Comparison of ENCODE assay signal across 9 cellular contexts in genomic region chr6:106547556-106547955, GRCh38.
A peak's percentile ranks its signal among the peaks of the same experiment; 100 is the strongest.
DNase-seq lines count a peak whose midpoint lies in the region; TF ChIP-seq lines count a peak whose summit lies in the region.
"Had no signal": no experiment of that assay in that cellular context is flagged by ENCODE, and none has a peak within 500 bp of the region (broad histone marks: within the 10 kb centered on the region; RNA-seq: fewer than 3 reads in every experiment).

No MANE protein-coding gene starts in this region.

- H3K9me3 ChIP-seq in DOHH2 (ENCODE audit: control insufficient read depth, insufficient read depth, low read length) (no peaks in the 10 kb centered on the region), Peyer's patch (no peaks in the 10 kb centered on the region), smooth muscle cell (replicated peaks; ENCODE audit: low read depth) (no peaks in the 10 kb centered on the region)

- peak overlapping the region; percentile 36; the same call in 1 of the 2 replicates for H3K4me3 ChIP-seq in DOHH2 (ENCODE audit: low read length)
- H3K4me3 ChIP-seq in Peyer's patch, result no peak overlapping the region
- H3K4me3 ChIP-seq in smooth muscle cell, result no peak overlapping the region

- peaks cover 84% of the 10 kb centered on the region for H3K36me3 ChIP-seq in DOHH2 (ENCODE audit: control insufficient read depth, low read length)
- peaks cover 0 to 28% (median 0%) of the 10 kb centered on the region in 3 donors for H3K36me3 ChIP-seq in Peyer's patch
- no peaks in the 10 kb centered on the region for H3K36me3 ChIP-seq in smooth muscle cell (ENCODE audit: low read depth)

- H3K4me2 ChIP-seq in DOHH2 (ENCODE audit: low read length), result peak overlapping the region; percentile 66
- peak overlapping the region; percentile 39 for H3K4me2 ChIP-seq in smooth muscle cell

- no peak for TF ChIP-seq CTCF in DOHH2 (IDR thresholded peaks at IDR 0.05; ENCODE audit: low read depth, low read length, poor library complexity, severe bottlenecking)
- no peak for TF ChIP-seq CTCF in Peyer's patch (IDR thresholded peaks at IDR 0.05)
- TF ChIP-seq CTCF in smooth muscle cell (IDR thresholded peaks at IDR 0.05; ENCODE audit: borderline replicate concordance, insufficient read depth, poor library complexity, severe bottlenecking), result no peak

- H3K4me1 ChIP-seq in DOHH2 (ENCODE audit: control insufficient read depth, low read length), result peaks cover 34% of the 10 kb centered on the region
- H3K4me1 ChIP-seq in Peyer's patch, result peaks cover 0 to 11% (median 0%) of the 10 kb centered on the region in 4 donors
- peaks cover 13% of the 10 kb centered on the region for H3K4me1 ChIP-seq in smooth muscle cell (ENCODE audit: low read depth)

- H3K27me3 ChIP-seq in DOHH2 (ENCODE audit: control insufficient read depth, low read length) (no peaks in the 10 kb centered on the region), Peyer's patch (no peaks in the 10 kb centered on the region), smooth muscle cell (ENCODE audit: low read depth) (no peaks in the 10 kb centered on the region)

- no peaks in the 10 kb centered on the region for H3K9me2 ChIP-seq in DOHH2 (replicated peaks; ENCODE audit: control insufficient read depth, low read length)

- WGBS in smooth muscle cell (ENCODE audit: low lambda C conversion rate), result 61% methylated on average over 1 of the region's 1 CpG

- H3K9ac ChIP-seq in smooth muscle cell (ENCODE audit: low read depth), result no peak overlapping the region

- H3F3A ChIP-seq in DOHH2 (ENCODE audit: control insufficient read depth, insufficient read depth) (peaks cover 2% of the 10 kb centered on the region), smooth muscle cell (ENCODE audit: low read depth) (peaks cover 4% of the 10 kb centered on the region)

- DNase-seq in Peyer's patch, result no peak
- peak; percentile 42 for DNase-seq in fibroblast of gingiva (ENCODE audit: low read depth)
- no peak for DNase-seq in smooth muscle cell (lab: John Stamatoyannopoulos, UW; ENCODE audit: unreplicated experiment)
- no peak for DNase-seq in globus pallidus (ENCODE audit: low spot score)
- DNase-seq in NCI-H526 (lab: John Stamatoyannopoulos, UW), result no peak
- no peak for DNase-seq in NCI-H1105 treated with DMSO at 0.1 percent for 48 hours (lab: John Stamatoyannopoulos, UW)
- DNase-seq: left ventricle myocardium superior, NCI-H526 treated with DMSO at 0.1 percent for 48 hours had no signal

- no peaks in the 10 kb centered on the region for H4K20me1 ChIP-seq in DOHH2 (ENCODE audit: control insufficient read depth, insufficient read depth, low read depth, low read length)
- H4K20me1 ChIP-seq in smooth muscle cell (ENCODE audit: low read depth), result no peaks in the 10 kb centered on the region

- TF ChIP-seq POLR2A in Peyer's patch (IDR thresholded peaks at IDR 0.05), result no peak

- H3K27ac ChIP-seq in DOHH2 (ENCODE audit: low read depth, low read length) (peak overlapping the region; percentile 57), Peyer's patch (peak overlapping the region in 3 of 4 donors; percentile 28 to 58 (median 53)), smooth muscle cell (ENCODE audit: low read depth) (peak overlapping the region; percentile 82)

- no peak overlapping the region for H2AFZ ChIP-seq in smooth muscle cell (ENCODE audit: low read depth)

- H3K79me2 ChIP-seq in DOHH2 (ENCODE audit: control insufficient read depth, low read length), result peaks cover 3% of the 10 kb centered on the region
- no peaks in the 10 kb centered on the region for H3K79me2 ChIP-seq in smooth muscle cell (ENCODE audit: low read depth)
